18 cellular contexts compared by ENCODE assay signal in genomic region chr22:46976130-46976529, GRCh38.
A peak's percentile ranks its signal among the peaks of the same experiment; 100 is the strongest.
DNase-seq lines count a peak whose midpoint lies in the region; ATAC-seq, FAIRE-seq and TF ChIP-seq lines count a peak whose summit lies in the region.
"Had no signal": no experiment of that assay in that cellular context is flagged by ENCODE, and none has a peak within 500 bp of the region (broad histone marks: within the 10 kb centered on the region; RNA-seq: fewer than 3 reads in every experiment).

No MANE protein-coding gene starts in this region.

- intact Hi-C loops in upper lobe of right lung (cut with DNase I) = no loop called here
- intact Hi-C loops in ascending aorta (cut with DNase I) = no loop called here
- intact Hi-C loops in naive thymus-derived CD4-positive, alpha-beta T cell (cut with micrococcal nuclease) = no loop called here

- peaks cover 0 to 3% of the 10 kb centered on the region in 2 experiments for H4K20me1 ChIP-seq in H1 (replicated peaks in 1 of 2; ENCODE audit: control insufficient read depth in 1 of 2, insufficient read depth in 2 of 2, low read length in 2 of 2)
- H4K20me1 ChIP-seq in osteoblast (ENCODE audit: insufficient read depth, low read length) = no peaks in the 10 kb centered on the region

- H3K4me2 ChIP-seq in H1 (ENCODE audit: insufficient read depth in 1 of 2, low read depth in 2 of 2, low read length in 2 of 2) = no peak overlapping the region
- no peak overlapping the region for H3K4me2 ChIP-seq in osteoblast (ENCODE audit: insufficient read depth, low read length)

- no peak overlapping the region for H3K18ac ChIP-seq in H1 (ENCODE audit: extremely low read depth, low read length)

- no peak overlapping the region for H3K14ac ChIP-seq in H1 (ENCODE audit: insufficient read length)

- H2BK5ac ChIP-seq in H1 (ENCODE audit: low read depth, low read length) = no peak overlapping the region

- no peak overlapping the region for H3K9ac ChIP-seq in H1 (replicated peaks in 1 of 4; ENCODE audit: extremely low read depth in 1 of 4, low read depth in 3 of 4, low read length in 3 of 4)

- H3K9me3 ChIP-seq in H1 (ENCODE audit: insufficient read depth in 2 of 2, low read depth in 1 of 2, low read length in 1 of 2) (no peaks in the 10 kb centered on the region), osteoblast (ENCODE audit: low read depth, low read length) (no peaks in the 10 kb centered on the region), upper lobe of right lung (no peaks in the 10 kb centered on the region), ascending aorta (no peaks in the 10 kb centered on the region)
- no peaks in the 10 kb centered on the region for H3K9me3 ChIP-seq in naive thymus-derived CD4-positive, alpha-beta T cell (ENCODE audit: control insufficient read depth in 2 of 3, low read length in 3 of 3)

- H3K4ac ChIP-seq in H1 (replicated peaks; ENCODE audit: insufficient read length, low read depth, low read length) = no peak overlapping the region

- H3K79me1 ChIP-seq in H1 (ENCODE audit: low read depth, low read length) = no peaks in the 10 kb centered on the region; the same call in 1 of the 2 replicates

- no peak for TF ChIP-seq EP300 in H1 (IDR thresholded peaks at IDR 0.05; ENCODE audit: borderline replicate concordance in 1 of 2, low read depth in 2 of 2, low read length in 2 of 2)

- H3K9me3 Mint-ChIP-seq in naive thymus-derived CD4-positive, alpha-beta T cell = peaks cover 0 to 2% (median 0%) of the 10 kb centered on the region in 11 donors
- H3K9me3 Mint-ChIP-seq: CD8-positive, alpha-beta T cell had no signal

- H3K36me3 ChIP-seq in bronchial epithelial cell (ENCODE audit: control insufficient read depth, insufficient read depth, low read length) (peaks cover 9% of the 10 kb centered on the region), H1 (ENCODE audit: control insufficient read depth in 2 of 4, insufficient read depth in 4 of 4, low read length in 3 of 4) (no peaks in the 10 kb centered on the region; a peak in 1 of 8 replicates), osteoblast (ENCODE audit: insufficient read depth, low read length) (peaks cover 13% of the 10 kb centered on the region), upper lobe of right lung (peaks cover 16% of the 10 kb centered on the region), ascending aorta (peaks cover 13 to 15% of the 10 kb centered on the region in 2 donors)
- H3K36me3 ChIP-seq in naive thymus-derived CD4-positive, alpha-beta T cell (ENCODE audit: control insufficient read depth in 2 of 3, insufficient read depth in 3 of 3, low read length in 3 of 3) = peaks cover 0 to 58% (median 0%) of the 10 kb centered on the region in 3 experiments

- H3K27me3 ChIP-seq in bronchial epithelial cell (ENCODE audit: control insufficient read depth, insufficient read depth, low read length) (no peaks in the 10 kb centered on the region), H1 (replicated peaks in 1 of 4; ENCODE audit: control insufficient read depth in 3 of 4, extremely low read depth in 1 of 4, insufficient read depth in 3 of 4, low read length in 3 of 4) (no peaks in the 10 kb centered on the region), osteoblast (ENCODE audit: insufficient read depth, low read length) (no peaks in the 10 kb centered on the region), upper lobe of right lung (no peaks in the 10 kb centered on the region), ascending aorta (no peaks in the 10 kb centered on the region)
- H3K27me3 ChIP-seq in naive thymus-derived CD4-positive, alpha-beta T cell (ENCODE audit: control insufficient read depth in 2 of 2, insufficient read depth in 2 of 2, low read length in 2 of 2) = no peaks in the 10 kb centered on the region

- TF ChIP-seq RAD21 in H1 (IDR thresholded peaks at IDR 0.05 in 1 of 2, conservative IDR thresholded peaks at IDR 0.05 in 1 of 2; ENCODE audit: low read depth in 2 of 2, low read length in 2 of 2) = no peak

- no peaks in the 10 kb centered on the region for H3K27me3 Mint-ChIP-seq in naive thymus-derived CD4-positive, alpha-beta T cell

- H2BK120ac ChIP-seq in H1 (replicated peaks; ENCODE audit: low read depth, low read length) = no peak overlapping the region

- peak; percentile 6 for ATAC-seq in upper lobe of right lung
- no peak for ATAC-seq in naive thymus-derived CD4-positive, alpha-beta T cell
- ATAC-seq: CD8-positive, alpha-beta T cell; GM12878 had no signal

- FAIRE-seq in bronchial epithelial cell (lab: Jason Lieb, UNC) = peak; percentile 36
- no peak for FAIRE-seq in H1 (lab: Jason Lieb, UNC)
- FAIRE-seq: A204.1, GM12878, GM19239, H54 had no signal

- DNase-seq in bronchial epithelial cell (ENCODE audit: low read depth) (no peak), H1 (ENCODE audit: low read depth in 1 of 2, low spot score in 2 of 2) (no peak), osteoblast (ENCODE audit: insufficient read length, low spot score, missing footprints) (peak; percentile 41), upper lobe of right lung (no peak), NCI-H2081 (lab: John Stamatoyannopoulos, UW) (no peak), ascending aorta (ENCODE audit: low spot score in 2 of 2) (no peak)
- no peak for DNase-seq in naive thymus-derived CD4-positive, alpha-beta T cell
- DNase-seq: AML-193; CD8-positive, alpha-beta T cell; DMS 273 treated with DMSO at 0.1 percent for 48 hours; DMS53; DND-41; EL; HCEC 1CT had no signal

- no peak overlapping the region for H3K27ac Mint-ChIP-seq in naive thymus-derived CD4-positive, alpha-beta T cell
- H3K27ac Mint-ChIP-seq: CD8-positive, alpha-beta T cell had no signal

- H2BK15ac ChIP-seq in H1 (ENCODE audit: low read length) = no peak overlapping the region

- H3K27ac ChIP-seq in H1 (ENCODE audit: low read depth, low read length) (no peak overlapping the region), osteoblast (ENCODE audit: low read depth, low read length) (no peak overlapping the region), upper lobe of right lung (no peak overlapping the region), ascending aorta (no peak overlapping the region)
- H3K27ac ChIP-seq in naive thymus-derived CD4-positive, alpha-beta T cell (ENCODE audit: low read depth, low read length) = no peak overlapping the region

- H3K4me1 ChIP-seq in H1 (replicated peaks in 1 of 4; ENCODE audit: control insufficient read depth in 3 of 4, insufficient read depth in 4 of 4, low read length in 3 of 4) (no peaks in the 10 kb centered on the region), osteoblast (ENCODE audit: insufficient read depth, low read length) (no peaks in the 10 kb centered on the region), upper lobe of right lung (peaks cover 10% of the 10 kb centered on the region), ascending aorta (no peaks in the 10 kb centered on the region)
- no peaks in the 10 kb centered on the region for H3K4me1 ChIP-seq in naive thymus-derived CD4-positive, alpha-beta T cell (ENCODE audit: control insufficient read depth in 2 of 2, insufficient read depth in 2 of 2, low read length in 2 of 2)

- no peak overlapping the region for H3K23ac ChIP-seq in H1 (ENCODE audit: insufficient read length)

- no peak overlapping the region for H3K4me3 ChIP-seq in bronchial epithelial cell (ENCODE audit: low read depth, low read length)
- no peak overlapping the region for H3K4me3 ChIP-seq in H1 (ENCODE audit: extremely low read depth in 1 of 4, insufficient read depth in 2 of 4, low read depth in 3 of 4, low read length in 4 of 4)
- no peak overlapping the region for H3K4me3 ChIP-seq in osteoblast (ENCODE audit: insufficient read depth, low read length)
- H3K4me3 ChIP-seq in upper lobe of right lung = no peak overlapping the region
- no peak overlapping the region for H3K4me3 ChIP-seq in ascending aorta
- H3K4me3 ChIP-seq in naive thymus-derived CD4-positive, alpha-beta T cell (ENCODE audit: low read length) = no peak overlapping the region
- H3K4me3 ChIP-seq: GM12878 had no signal

- H4K8ac ChIP-seq in H1 (ENCODE audit: extremely low read depth, insufficient read depth, low read length) = peak overlapping the region; percentile 31; the same call in 1 of the 2 replicates

- H2AK5ac ChIP-seq in H1 (ENCODE audit: low read depth, low read length) = no peak overlapping the region

- H3K23me2 ChIP-seq in H1 (ENCODE audit: low read depth, low read length) = no peaks in the 10 kb centered on the region

- H3K36me3 Mint-ChIP-seq in naive thymus-derived CD4-positive, alpha-beta T cell = peaks cover 14 to 57% (median 29%) of the 10 kb centered on the region in 5 donors

- CTCF ChIA-PET in H1 (lab: Charles Lee; ENCODE audit: partially characterized antibody) = interaction anchor here (0.7 to 1.4 kb wide), 4 partner anchors 10 to 1351 kb away, joined by 3 to 4 read pairs (median 4); no protein-coding TSS in a partner anchor
- CTCF ChIA-PET in naive thymus-derived CD4-positive, alpha-beta T cell (lab: Charles Lee) = no interaction called here

- H3K79me2 ChIP-seq in H1 (ENCODE audit: control insufficient read depth in 1 of 2, insufficient read depth in 2 of 2, low read length in 2 of 2) = no peaks in the 10 kb centered on the region
- no peaks in the 10 kb centered on the region for H3K79me2 ChIP-seq in osteoblast (ENCODE audit: insufficient read depth, low read length)

- no peak overlapping the region for H2BK12ac ChIP-seq in H1 (ENCODE audit: low read depth, low read length)

- no peak overlapping the region for H4K5ac ChIP-seq in H1 (ENCODE audit: insufficient read length, low read depth, low read length)

- peaks cover 0 to 17% (median 0%) of the 10 kb centered on the region in 7 donors for H3K4me1 Mint-ChIP-seq in naive thymus-derived CD4-positive, alpha-beta T cell

- 92% methylated on average over 8 of the region's 13 CpGs; no CpG with 5 or more reads in 1 of the 2 experiments for WGBS in H1 (ENCODE audit: extremely low coverage in 1 of 2, insufficient coverage in 1 of 2, insufficient read length in 1 of 2, insufficient replicate concordance in 2 of 2, low coverage in 1 of 2, low lambda C conversion rate in 2 of 2, missing lambda C conversion rate in 1 of 2), 2 experiments

- H2BK20ac ChIP-seq in H1 (ENCODE audit: low read length) = no peak overlapping the region

- TF ChIP-seq CTCF in bronchial epithelial cell (IDR thresholded peaks at IDR 0.05; ENCODE audit: insufficient read depth, low read length, severe bottlenecking) = no peak
- TF ChIP-seq CTCF in H1 (IDR thresholded peaks at IDR 0.05; ENCODE audit: control extremely low read depth in 1 of 3, insufficient read depth in 1 of 3, low read depth in 1 of 3, low read length in 3 of 3) = no peak
- TF ChIP-seq CTCF in osteoblast (IDR thresholded peaks at IDR 0.05; ENCODE audit: extremely low read depth, low read depth, low read length) = no peak
- TF ChIP-seq CTCF in upper lobe of right lung (IDR thresholded peaks at IDR 0.05) = no peak
- TF ChIP-seq CTCF in ascending aorta (IDR thresholded peaks at IDR 0.05) = no peak

- H4K91ac ChIP-seq in H1 (replicated peaks; ENCODE audit: insufficient read length, low read length) = no peak overlapping the region

- no peak overlapping the region for H3K4me3 Mint-ChIP-seq in naive thymus-derived CD4-positive, alpha-beta T cell
- H3K4me3 Mint-ChIP-seq: CD8-positive, alpha-beta T cell had no signal

- H2AFZ ChIP-seq in H1 (ENCODE audit: low read length) = no peak overlapping the region
- no peak overlapping the region for H2AFZ ChIP-seq in osteoblast (ENCODE audit: low read length)

- POLR2A ChIA-PET in H1 (lab: Charles Lee; ENCODE audit: partially characterized antibody) = no interaction called here
- POLR2A ChIA-PET in naive thymus-derived CD4-positive, alpha-beta T cell (lab: Charles Lee) = no interaction called here

- no peak for TF ChIP-seq POLR2A in H1 (IDR thresholded peaks at IDR 0.05; ENCODE audit: control extremely low read depth in 1 of 2, low read depth in 2 of 2, low read length in 2 of 2)

- H3K56ac ChIP-seq in H1 (replicated peaks; ENCODE audit: insufficient read length, low read depth, low read length) = no peak overlapping the region
